Comparison of ENCODE assay signal across 22 cellular contexts in the genomic region with DNA sequence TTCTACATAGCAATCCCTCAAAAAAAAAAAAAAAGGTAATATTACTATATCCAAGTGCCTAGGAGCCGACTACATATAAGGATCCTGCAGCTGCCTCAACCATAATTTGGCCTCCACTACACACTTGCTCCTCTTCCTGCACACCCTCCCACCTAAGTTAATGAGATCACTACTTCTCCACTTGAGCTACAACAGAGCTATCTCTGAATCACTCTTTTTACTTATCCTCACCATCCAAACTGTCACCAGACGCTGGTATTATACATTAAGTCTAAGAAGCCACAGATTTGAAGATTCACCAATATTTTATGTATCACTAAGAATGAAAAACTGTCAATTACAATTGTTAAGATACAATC. TPM values are rescaled to one million over a fixed set of nuclear protein-coding genes. Genes with fewer than 3 reads are reported as not detected.
DNase-seq lines count a peak whose midpoint lies in the region; ATAC-seq and TF ChIP-seq lines count a peak whose summit lies in the region.
"Had no signal": no experiment of that assay in that cellular context is flagged by ENCODE, and none has a peak within 500 bp of the region (broad histone marks: within the 10 kb centered on the region; RNA-seq: fewer than 3 reads in every experiment).

No MANE protein-coding gene starts in this region.

- peaks cover 10% of the 10 kb centered on the region for H3K36me3 Mint-ChIP-seq in activated CD4-positive, alpha-beta T cell treated with anti-CD3 and anti-CD28 coated beads for 36 hours (ENCODE audit: low read depth)
- H3K36me3 Mint-ChIP-seq in activated CD4-positive, alpha-beta T cell treated with anti-CD3 and anti-CD28 coated beads, Interleukin-2, amount 10 ng/mL, durations not matched to agents 24 days and 14 days (ENCODE audit: low read depth): peaks cover 6% of the 10 kb centered on the region

- no peak overlapping the region for H3K27ac Mint-ChIP-seq in activated CD4-positive, alpha-beta T cell treated with anti-CD3 and anti-CD28 coated beads for 36 hours
- no peak overlapping the region for H3K27ac Mint-ChIP-seq in activated CD4-positive, alpha-beta T cell treated with anti-CD3 and anti-CD28 coated beads, Interleukin-2, amount 10 ng/mL, durations not matched to agents 24 days and 14 days
- no peak overlapping the region for H3K27ac Mint-ChIP-seq in stimulated activated naive CD8-positive, alpha-beta T cell treated with anti-CD3 and anti-CD28 coated beads, Interleukin-15, amount 100 ng/mL, for 72 hours
- H3K27ac Mint-ChIP-seq: CD8-positive, alpha-beta T cell had no signal

- intact Hi-C loops in activated CD4-positive, alpha-beta T cell treated with anti-CD3 and anti-CD28 coated beads for 36 hours (cut with DNase I, micrococcal nuclease): loop anchor here in 1 of 2 experiments (10.0 kb wide), 1 partner anchor 754 kb away; a partner anchor contains a TSS
- intact Hi-C loops in activated CD4-positive, alpha-beta T cell treated with anti-CD3 and anti-CD28 coated beads, Interleukin-2, amount 10 ng/mL, durations not matched to agents 24 days and 14 days (cut with micrococcal nuclease): loop anchor here (10.0 kb wide), 2 partner anchors 904 to 1496 kb away; no protein-coding TSS in a partner anchor
- intact Hi-C loops in adrenal gland (cut with DNase I): no loop called here

- H4K20me1 ChIP-seq in Loucy (ENCODE audit: insufficient read depth, low read length, poor library complexity, severe bottlenecking): peaks cover 93% of the 10 kb centered on the region

- H3K9me3 ChIP-seq in Loucy (ENCODE audit: insufficient read depth, low read depth, low read length): no peaks in the 10 kb centered on the region
- H3K9me3 ChIP-seq in adrenal gland (replicated peaks in 1 of 3): no peaks in the 10 kb centered on the region

- H3K9me3 Mint-ChIP-seq in activated CD4-positive, alpha-beta T cell treated with anti-CD3 and anti-CD28 coated beads for 36 hours (ENCODE audit: low read depth): no peaks in the 10 kb centered on the region
- no peaks in the 10 kb centered on the region for H3K9me3 Mint-ChIP-seq in activated CD4-positive, alpha-beta T cell treated with anti-CD3 and anti-CD28 coated beads, Interleukin-2, amount 10 ng/mL, durations not matched to agents 24 days and 14 days
- H3K9me3 Mint-ChIP-seq in stimulated activated naive CD8-positive, alpha-beta T cell treated with anti-CD3 and anti-CD28 coated beads, Interleukin-15, amount 100 ng/mL, for 72 hours: no peaks in the 10 kb centered on the region
- H3K9me3 Mint-ChIP-seq: CD8-positive, alpha-beta T cell had no signal

- no peak for DNase-seq in activated CD4-positive, alpha-beta T cell treated with anti-CD3 and anti-CD28 coated beads for 36 hours
- no peak for DNase-seq in activated CD4-positive, alpha-beta T cell treated with anti-CD3 and anti-CD28 coated beads, Interleukin-2, amount 10 ng/mL, durations not matched to agents 24 days and 14 days
- peak; percentile 13 for DNase-seq in amniotic epithelial cell (ENCODE audit: low read depth)
- no peak for DNase-seq in stimulated activated naive CD8-positive, alpha-beta T cell treated with anti-CD3 and anti-CD28 coated beads, Interleukin-15, amount 100 ng/mL, for 72 hours
- no peak for DNase-seq in amniotic stem cell (lab: John Stamatoyannopoulos, UW)
- no peak for DNase-seq in NCI-H2227 (lab: John Stamatoyannopoulos, UW; ENCODE audit: unreplicated experiment)
- no peak for DNase-seq in adrenal gland
- DNase-seq: CD8-positive, alpha-beta T cell; DMS53; GOT3; KBM-7; NCI-H1048; NCI-H1436; NCI-H1930; NCI-H526; PC-3; RPMI8226; SHP77 treated with DMSO at 0.1 percent for 48 hours had no signal

- POLR2A ChIA-PET in activated CD4-positive, alpha-beta T cell treated with anti-CD3 and anti-CD28 coated beads for 36 hours (lab: Charles Lee): no interaction called here

- H3K9ac ChIP-seq in Loucy (ENCODE audit: low read depth, low read length, poor library complexity, severe bottlenecking): no peak overlapping the region

- no peaks in the 10 kb centered on the region for H3K9me2 ChIP-seq in Loucy (replicated peaks; ENCODE audit: low read depth, low read length)

- H3K4me1 Mint-ChIP-seq in activated CD4-positive, alpha-beta T cell treated with anti-CD3 and anti-CD28 coated beads for 36 hours: peaks cover 17% of the 10 kb centered on the region
- H3K4me1 Mint-ChIP-seq in activated CD4-positive, alpha-beta T cell treated with anti-CD3 and anti-CD28 coated beads, Interleukin-2, amount 10 ng/mL, durations not matched to agents 24 days and 14 days: peaks cover 9% of the 10 kb centered on the region
- H3K4me1 Mint-ChIP-seq in stimulated activated naive CD8-positive, alpha-beta T cell treated with anti-CD3 and anti-CD28 coated beads, Interleukin-15, amount 100 ng/mL, for 72 hours: peaks cover 24% of the 10 kb centered on the region

- H3K27ac ChIP-seq in adrenal gland: no peak overlapping the region

- no peak overlapping the region for H3K4me3 Mint-ChIP-seq in activated CD4-positive, alpha-beta T cell treated with anti-CD3 and anti-CD28 coated beads for 36 hours
- no peak overlapping the region for H3K4me3 Mint-ChIP-seq in activated CD4-positive, alpha-beta T cell treated with anti-CD3 and anti-CD28 coated beads, Interleukin-2, amount 10 ng/mL, durations not matched to agents 24 days and 14 days
- no peak overlapping the region for H3K4me3 Mint-ChIP-seq in stimulated activated naive CD8-positive, alpha-beta T cell treated with anti-CD3 and anti-CD28 coated beads, Interleukin-15, amount 100 ng/mL, for 72 hours
- H3K4me3 Mint-ChIP-seq: CD8-positive, alpha-beta T cell had no signal

- WGBS in adrenal gland, 4 donors: 83 to 96% (median 88%) methylated on average over 2 of the region's 2 CpGs

- no peak for TF ChIP-seq CTCF in Loucy (conservative IDR thresholded peaks at IDR 0.05; ENCODE audit: low read length)
- no peak for TF ChIP-seq CTCF in adrenal gland (IDR thresholded peaks at IDR 0.05)

- TF ChIP-seq POLR2A in adrenal gland (IDR thresholded peaks at IDR 0.05): no peak

- peaks cover 15% of the 10 kb centered on the region; the same call in 1 of the 2 replicates for H3F3A ChIP-seq in Loucy (ENCODE audit: low read depth)

- H3K79me2 ChIP-seq in Loucy (ENCODE audit: insufficient read depth, low read length): peaks cover 100% of the 10 kb centered on the region

- H3K4me2 ChIP-seq in Loucy (ENCODE audit: low read depth, low read length, poor library complexity, severe bottlenecking): peak overlapping the region; percentile 69

- no peaks in the 10 kb centered on the region for H3K27me3 Mint-ChIP-seq in activated CD4-positive, alpha-beta T cell treated with anti-CD3 and anti-CD28 coated beads for 36 hours
- H3K27me3 Mint-ChIP-seq in activated CD4-positive, alpha-beta T cell treated with anti-CD3 and anti-CD28 coated beads, Interleukin-2, amount 10 ng/mL, durations not matched to agents 24 days and 14 days: no peaks in the 10 kb centered on the region
- no peaks in the 10 kb centered on the region for H3K27me3 Mint-ChIP-seq in stimulated activated naive CD8-positive, alpha-beta T cell treated with anti-CD3 and anti-CD28 coated beads, Interleukin-15, amount 100 ng/mL, for 72 hours

- H2AFZ ChIP-seq in Loucy (ENCODE audit: low read length): no peak overlapping the region

- H3K4me3 ChIP-seq in Loucy (ENCODE audit: low read length, poor library complexity, severe bottlenecking) (peak overlapping the region; percentile 50), adrenal gland (no peak overlapping the region)

- H3K4me1 ChIP-seq in Loucy (ENCODE audit: insufficient read depth, low read length, poor library complexity, severe bottlenecking) (peaks cover 88% of the 10 kb centered on the region), adrenal gland (replicated peaks in 1 of 2) (peaks cover 0 to 4% of the 10 kb centered on the region in 2 donors)

- H3K36me3 ChIP-seq in Loucy (ENCODE audit: insufficient read depth, low read length) (peaks cover 5% of the 10 kb centered on the region), adrenal gland (replicated peaks in 1 of 2) (no peaks in the 10 kb centered on the region)

- CTCF ChIA-PET in activated CD4-positive, alpha-beta T cell treated with anti-CD3 and anti-CD28 coated beads for 36 hours (lab: Charles Lee): no interaction called here

- no peaks in the 10 kb centered on the region for H3K27me3 ChIP-seq in Loucy (ENCODE audit: insufficient read depth, low read length, poor library complexity, severe bottlenecking)
- no peaks in the 10 kb centered on the region for H3K27me3 ChIP-seq in adrenal gland

- peak; percentile 80 for ATAC-seq in activated CD4-positive, alpha-beta T cell treated with anti-CD3 and anti-CD28 coated beads for 36 hours
- peak; percentile 57 for ATAC-seq in stimulated activated naive CD8-positive, alpha-beta T cell treated with anti-CD3 and anti-CD28 coated beads, Interleukin-15, amount 100 ng/mL, for 72 hours
- ATAC-seq: CD8-positive, alpha-beta T cell; HCT116; PC-3 had no signal

RNA-seq across cellular contexts. Expression of a gene that starts 8.3 kb away (rescaled TPM):
- 10 to 100 TPM; 20.5 to 20.6 TPM for total RNA-seq in activated CD4-positive, alpha-beta T cell treated with anti-CD3 and anti-CD28 coated beads for 36 hours
- total RNA-seq in activated CD4-positive, alpha-beta T cell treated with anti-CD3 and anti-CD28 coated beads, Interleukin-2, amount 10 ng/mL, durations not matched to agents 24 days and 14 days: 21.4 and 22.6 TPM in 2 replicates
- 10 to 100 TPM in 3 of 8 donors, 1 to 10 TPM in 5; 4.8 to 11.1 (median 7.5) TPM for total RNA-seq in adrenal gland
- 10 to 100 TPM in 1 of 3 donors, 1 to 10 TPM in 2; 1.5 to 11.5 (median 1.7) TPM for polyA plus RNA-seq in adrenal gland

RNA-seq across cellular contexts. Expression of a gene that starts 47.4 kb away (rescaled TPM):
- under 1 TPM; 0.21 to 0.26 TPM for total RNA-seq in activated CD4-positive, alpha-beta T cell treated with anti-CD3 and anti-CD28 coated beads for 36 hours
- 0.12 and 0.14 TPM in 2 replicates for total RNA-seq in activated CD4-positive, alpha-beta T cell treated with anti-CD3 and anti-CD28 coated beads, Interleukin-2, amount 10 ng/mL, durations not matched to agents 24 days and 14 days
- total RNA-seq in adrenal gland: not detected
- under 1 TPM in 1 of 3 donors, not detected in 2; 0.03 TPM for polyA plus RNA-seq in adrenal gland
- total RNA-seq: A172, PC-3 had no signal
- polyA plus RNA-seq: BJ had no signal
